9 cellular contexts compared by ENCODE assay signal in genomic region chr4:88706574-88706973, GRCh38. TPM values are rescaled to one million over a fixed set of nuclear protein-coding genes. Genes with fewer than 3 reads are reported as not detected.
DNase-seq lines count a peak whose midpoint lies in the region; ATAC-seq and TF ChIP-seq lines count a peak whose summit lies in the region.
"Had no signal": no experiment of that assay in that cellular context is flagged by ENCODE, and none has a peak within 500 bp of the region (broad histone marks: within the 10 kb centered on the region; RNA-seq: fewer than 3 reads in every experiment).

No MANE protein-coding gene starts in this region.

- H3K4me3 ChIP-seq in WERI-Rb-1 (ENCODE audit: low read depth, low read length) (no peak overlapping the region), left ventricle myocardium inferior (no peak overlapping the region), skeletal muscle satellite cell (ENCODE audit: low read length) (no peak overlapping the region)

- peak overlapping the region; percentile 57 for H3K9ac ChIP-seq in skeletal muscle satellite cell (ENCODE audit: low read depth, low read length)

- intact Hi-C loops in left ventricle myocardium inferior (cut with micrococcal nuclease): loop anchor here (5.0 to 10.0 kb wide), 2 partner anchors 108 to 316 kb away; no protein-coding TSS in a partner anchor
- intact Hi-C loops in activated CD4-positive, alpha-beta T cell treated with anti-CD3 and anti-CD28 coated beads, Interleukin-2, amount 10 ng/mL, durations not matched to agents 24 days and 14 days (cut with micrococcal nuclease): no loop called here

- H3K4me3 Mint-ChIP-seq in activated CD4-positive, alpha-beta T cell treated with anti-CD3 and anti-CD28 coated beads, Interleukin-2, amount 10 ng/mL, durations not matched to agents 24 days and 14 days: no peak overlapping the region

- H3K36me3 ChIP-seq in WERI-Rb-1 (no peaks in the 10 kb centered on the region), left ventricle myocardium inferior (peaks cover 68% of the 10 kb centered on the region), skeletal muscle satellite cell (ENCODE audit: insufficient read depth, low read length) (peaks cover 12% of the 10 kb centered on the region)

- H3K27me3 ChIP-seq in WERI-Rb-1 (ENCODE audit: insufficient read depth, low read depth, severe bottlenecking) (no peaks in the 10 kb centered on the region), left ventricle myocardium inferior (ENCODE audit: low read depth) (no peaks in the 10 kb centered on the region), skeletal muscle satellite cell (ENCODE audit: control insufficient read depth, insufficient read depth, low read length) (no peaks in the 10 kb centered on the region)

- DNase-seq in SIG-M5 treated with dmso at 0.1 percent for 504 hours (lab: John Stamatoyannopoulos, UW; ENCODE audit: unreplicated experiment) (peak; percentile 3), SIG-M5 (lab: John Stamatoyannopoulos, UW) (no peak), WERI-Rb-1 (peak; percentile 52), left ventricle myocardium inferior (no peak)
- no peak for DNase-seq in activated CD4-positive, alpha-beta T cell treated with anti-CD3 and anti-CD28 coated beads, Interleukin-2, amount 10 ng/mL, durations not matched to agents 24 days and 14 days
- DNase-seq: DND-41 had no signal

- ATAC-seq in esophagus mucosa (no peak), HG03520 (IDR thresholded peaks at IDR 0.05; ENCODE audit: unreplicated experiment) (no peak)

- no peaks in the 10 kb centered on the region for H3K9me3 Mint-ChIP-seq in activated CD4-positive, alpha-beta T cell treated with anti-CD3 and anti-CD28 coated beads, Interleukin-2, amount 10 ng/mL, durations not matched to agents 24 days and 14 days

- H3K36me3 Mint-ChIP-seq in activated CD4-positive, alpha-beta T cell treated with anti-CD3 and anti-CD28 coated beads, Interleukin-2, amount 10 ng/mL, durations not matched to agents 24 days and 14 days (ENCODE audit: low read depth): peaks cover 44% of the 10 kb centered on the region

- H3K27ac ChIP-seq in WERI-Rb-1: no peak overlapping the region
- peak overlapping the region; percentile 57 for H3K27ac ChIP-seq in left ventricle myocardium inferior (replicated peaks)

- peak overlapping the region; percentile 29 for H3K4me2 ChIP-seq in skeletal muscle satellite cell (ENCODE audit: low read length)

- no peaks in the 10 kb centered on the region for H3K4me1 Mint-ChIP-seq in activated CD4-positive, alpha-beta T cell treated with anti-CD3 and anti-CD28 coated beads, Interleukin-2, amount 10 ng/mL, durations not matched to agents 24 days and 14 days

- no peak overlapping the region for H3K27ac Mint-ChIP-seq in activated CD4-positive, alpha-beta T cell treated with anti-CD3 and anti-CD28 coated beads, Interleukin-2, amount 10 ng/mL, durations not matched to agents 24 days and 14 days

- peaks cover 15% of the 10 kb centered on the region for H3K4me1 ChIP-seq in left ventricle myocardium inferior
- H3K4me1 ChIP-seq in skeletal muscle satellite cell (ENCODE audit: control insufficient read depth, insufficient read depth, low read length): peaks cover 9% of the 10 kb centered on the region

- TF ChIP-seq CTCF in WERI-Rb-1 (IDR thresholded peaks at IDR 0.05; ENCODE audit: low read depth, low read length) (peak; percentile 70), left ventricle myocardium inferior (IDR thresholded peaks at IDR 0.05; ENCODE audit: borderline replicate concordance) (peak; percentile 75)

- H3K27me3 Mint-ChIP-seq in activated CD4-positive, alpha-beta T cell treated with anti-CD3 and anti-CD28 coated beads, Interleukin-2, amount 10 ng/mL, durations not matched to agents 24 days and 14 days: no peaks in the 10 kb centered on the region

- no peaks in the 10 kb centered on the region for H3K9me3 ChIP-seq in WERI-Rb-1 (ENCODE audit: severe bottlenecking)
- H3K9me3 ChIP-seq in left ventricle myocardium inferior (replicated peaks): peaks cover under 1% of the 10 kb centered on the region
- no peaks in the 10 kb centered on the region for H3K9me3 ChIP-seq in skeletal muscle satellite cell (replicated peaks; ENCODE audit: low read length)

RNA-seq across cellular contexts. Expression of gene NAP1L5, which starts 8.9 kb away (rescaled TPM):
- total RNA-seq in left ventricle myocardium inferior (3.5 TPM), esophagus mucosa (1.0 TPM)
- total RNA-seq in skeletal muscle satellite cell (2012; rRNA removed): 7.6 and 10.9 TPM in 2 replicates
- total RNA-seq in activated CD4-positive, alpha-beta T cell treated with anti-CD3 and anti-CD28 coated beads, Interleukin-2, amount 10 ng/mL, durations not matched to agents 24 days and 14 days: 4.9 TPM in 2 replicates

Comparison
In these comparisons a context has a peak if more than half of its experiments do, and no peak if none do; other contexts are left out.
1. DNase-seq: peak in SIG-M5 treated with dmso at 0.1 percent for 504 hours (single experiment) and WERI-Rb-1 (single experiment); none in SIG-M5 (single experiment), left ventricle myocardium inferior (single experiment) and activated CD4-positive, alpha-beta T cell treated with anti-CD3 and anti-CD28 coated beads, Interleukin-2, amount 10 ng/mL, durations not matched to agents 24 days and 14 days (single experiment).